ENCODE assay signal across 14 cellular contexts in genomic region chr3:52085883-52086282, GRCh38. TPM values are rescaled to one million over a fixed set of nuclear protein-coding genes. Genes with fewer than 3 reads are reported as not detected.
DNase-seq lines count a peak whose midpoint lies in the region; ATAC-seq, FAIRE-seq and TF ChIP-seq lines count a peak whose summit lies in the region.
"Had no signal": no experiment of that assay in that cellular context is flagged by ENCODE, and none has a peak within 500 bp of the region (broad histone marks: within the 10 kb centered on the region; RNA-seq: fewer than 3 reads in every experiment).

No MANE protein-coding gene starts in this region.

- no peaks in the 10 kb centered on the region for H3K36me3 Mint-ChIP-seq in activated CD8-positive, alpha-beta T cell treated with anti-CD3 and anti-CD28 coated beads for 36 hours (ENCODE audit: low read depth)
- H3K36me3 Mint-ChIP-seq in effector memory CD8-positive, alpha-beta T cell (ENCODE audit: insufficient read depth) = no peaks in the 10 kb centered on the region
- peaks cover 6% of the 10 kb centered on the region for H3K36me3 Mint-ChIP-seq in stimulated activated effector memory CD8-positive, alpha-beta T cell treated with anti-CD3 and anti-CD28 coated beads, Interleukin-12 subunit alpha, Interleukin-12 subunit beta, amount 100 ng/mL, for 72 hours
- H3K36me3 Mint-ChIP-seq: memory B cell had no signal

- H3K27ac Mint-ChIP-seq in activated CD8-positive, alpha-beta T cell treated with anti-CD3 and anti-CD28 coated beads for 36 hours = peak overlapping the region; percentile 75
- H3K27ac Mint-ChIP-seq in effector memory CD8-positive, alpha-beta T cell = peak overlapping the region; percentile 39 to 93
- peak overlapping the region; percentile 89 for H3K27ac Mint-ChIP-seq in stimulated activated effector memory CD8-positive, alpha-beta T cell treated with anti-CD3 and anti-CD28 coated beads, Interleukin-12 subunit alpha, Interleukin-12 subunit beta, amount 100 ng/mL, for 72 hours
- H3K27ac Mint-ChIP-seq: memory B cell had no signal

- no peak for TF ChIP-seq CTCF in activated CD8-positive, alpha-beta T cell treated with anti-CD3 and anti-CD28 coated beads for 36 hours (IDR thresholded peaks at IDR 0.05)

- no peaks in the 10 kb centered on the region for H3K9me3 Mint-ChIP-seq in activated CD8-positive, alpha-beta T cell treated with anti-CD3 and anti-CD28 coated beads for 36 hours
- no peaks in the 10 kb centered on the region for H3K9me3 Mint-ChIP-seq in effector memory CD8-positive, alpha-beta T cell
- no peaks in the 10 kb centered on the region for H3K9me3 Mint-ChIP-seq in stimulated activated effector memory CD8-positive, alpha-beta T cell treated with anti-CD3 and anti-CD28 coated beads, Interleukin-12 subunit alpha, Interleukin-12 subunit beta, amount 100 ng/mL, for 72 hours
- H3K9me3 Mint-ChIP-seq: memory B cell had no signal

- H3K4me1 Mint-ChIP-seq in activated CD8-positive, alpha-beta T cell treated with anti-CD3 and anti-CD28 coated beads for 36 hours (ENCODE audit: low read depth) = peaks cover 28% of the 10 kb centered on the region
- peaks cover 16 to 27% of the 10 kb centered on the region in 2 donors for H3K4me1 Mint-ChIP-seq in effector memory CD8-positive, alpha-beta T cell (ENCODE audit: low read depth in 2 of 2)
- peaks cover 34% of the 10 kb centered on the region for H3K4me1 Mint-ChIP-seq in stimulated activated effector memory CD8-positive, alpha-beta T cell treated with anti-CD3 and anti-CD28 coated beads, Interleukin-12 subunit alpha, Interleukin-12 subunit beta, amount 100 ng/mL, for 72 hours

- intact Hi-C loops in activated CD8-positive, alpha-beta T cell treated with anti-CD3 and anti-CD28 coated beads for 36 hours (cut with micrococcal nuclease) = no loop called here

- DNase-seq in activated T-cell treated with anti-CD3 and anti-CD28 coated beads for 48 hours (ENCODE audit: low read depth) (peak; percentile 38), activated T-cell treated with anti-CD3 and anti-CD28 coated beads for 4 hours (no peak), HK-2 (ENCODE audit: unreplicated experiment) (no peak), GM19239 (ENCODE audit: insufficient read length, low spot score) (no peak)
- DNase-seq in activated CD8-positive, alpha-beta T cell treated with anti-CD3 and anti-CD28 coated beads for 36 hours = peak; percentile 84
- DNase-seq in effector memory CD8-positive, alpha-beta T cell = peak in 2 of 3 experiments; percentile 37 to 46
- no peak for DNase-seq in stimulated activated effector memory CD8-positive, alpha-beta T cell treated with anti-CD3 and anti-CD28 coated beads, Interleukin-12 subunit alpha, Interleukin-12 subunit beta, amount 100 ng/mL, for 72 hours (ENCODE audit: low spot score in 2 of 2)
- DNase-seq: ACHN, amygdala, NCI-H1092, occipital lobe, upper lobe of left lung had no signal

- no peak for FAIRE-seq in GM19239 (lab: Jason Lieb, UNC)

- peak; percentile 77 for ATAC-seq in activated CD8-positive, alpha-beta T cell treated with anti-CD3 and anti-CD28 coated beads for 36 hours
- peak; percentile 88 for ATAC-seq in effector memory CD8-positive, alpha-beta T cell (replicated peaks)
- ATAC-seq in stimulated activated effector memory CD8-positive, alpha-beta T cell treated with anti-CD3 and anti-CD28 coated beads, Interleukin-12 subunit alpha, Interleukin-12 subunit beta, amount 100 ng/mL, for 72 hours = peak; percentile 74
- no peak for ATAC-seq in esophagus mucosa

- no peaks in the 10 kb centered on the region for H3K27me3 Mint-ChIP-seq in activated CD8-positive, alpha-beta T cell treated with anti-CD3 and anti-CD28 coated beads for 36 hours
- no peaks in the 10 kb centered on the region for H3K27me3 Mint-ChIP-seq in effector memory CD8-positive, alpha-beta T cell
- H3K27me3 Mint-ChIP-seq: memory B cell had no signal

- H3K4me3 Mint-ChIP-seq in activated CD8-positive, alpha-beta T cell treated with anti-CD3 and anti-CD28 coated beads for 36 hours = no peak overlapping the region
- H3K4me3 Mint-ChIP-seq in effector memory CD8-positive, alpha-beta T cell = no peak overlapping the region
- H3K4me3 Mint-ChIP-seq in stimulated activated effector memory CD8-positive, alpha-beta T cell treated with anti-CD3 and anti-CD28 coated beads, Interleukin-12 subunit alpha, Interleukin-12 subunit beta, amount 100 ng/mL, for 72 hours = peak overlapping the region; percentile 37
- H3K4me3 Mint-ChIP-seq: memory B cell had no signal

- POLR2A ChIA-PET in activated CD8-positive, alpha-beta T cell treated with anti-CD3 and anti-CD28 coated beads for 36 hours (lab: Charles Lee) = interaction anchor here (1.0 to 2.3 kb wide), 4 partner anchors 30 to 112 kb away, joined by 3 to 10 read pairs (median 5); partner anchors contain the start of genes ABHD14B and DUSP7

- CTCF ChIA-PET in activated CD8-positive, alpha-beta T cell treated with anti-CD3 and anti-CD28 coated beads for 36 hours (lab: Charles Lee) = interaction anchor here (0.6 to 2.2 kb wide), 5 partner anchors 10 to 102 kb away, joined by 4 to 10 read pairs (median 5); partner anchors contain the start of gene ACY1

RNA-seq across cellular contexts. Expression of gene DUSP7, which starts 29.5 kb away (rescaled TPM):
- 10 to 100 TPM; 19.6 to 21.6 TPM for total RNA-seq in activated CD8-positive, alpha-beta T cell treated with anti-CD3 and anti-CD28 coated beads for 36 hours
- total RNA-seq in esophagus mucosa = 62.6 TPM

Comparison
In these comparisons a context has a peak if more than half of its experiments do, and no peak if none do; other contexts are left out.
1. DNase-seq: peak in activated T-cell treated with anti-CD3 and anti-CD28 coated beads for 48 hours (single experiment), activated CD8-positive, alpha-beta T cell treated with anti-CD3 and anti-CD28 coated beads for 36 hours (single experiment) and effector memory CD8-positive, alpha-beta T cell (2 of 3); none in activated T-cell treated with anti-CD3 and anti-CD28 coated beads for 4 hours (single experiment), stimulated activated effector memory CD8-positive, alpha-beta T cell treated with anti-CD3 and anti-CD28 coated beads, Interleukin-12 subunit alpha, Interleukin-12 subunit beta, amount 100 ng/mL, for 72 hours (0 of 2), HK-2 (single experiment) and GM19239 (single experiment).
2. Peak in every context shown above with its lines, with median percentiles within 50 percentile points of each other: H3K27ac Mint-ChIP-seq.